In genomic region chr16:30748634-30749445, GRCh38 we compare ENCODE assay signal across 1 cellular context.
TF ChIP-seq lines count a peak whose summit lies in the region.

No MANE protein-coding gene starts in this region.

TF ChIP-seq in K562, 482 proteins besides CTCF, POLR2A, EP300 and RAD21:
- TF ChIP-seq AFF4 (CRISPR knock-in tag; IDR thresholded peaks at IDR 0.05) (no peak), HNRNPK (IDR thresholded peaks at IDR 0.05; ENCODE audit: low read depth, low read length, poor library complexity, severe bottlenecking) (no peak), CREM (IDR thresholded peaks at IDR 0.05; ENCODE audit: low read depth) (peak; percentile 65), ZFP36 (IDR thresholded peaks at IDR 0.05; ENCODE audit: low read depth, low read length, partially characterized antibody) (peak; percentile 76), SIN3A (IDR thresholded peaks at IDR 0.05; ENCODE audit: borderline replicate concordance in 2 of 2, control insufficient read depth in 1 of 2, low read depth in 2 of 2, low read length in 2 of 2) (0 out of 4 replicates have a peak, but pooled peaks of 1 of the 2 experiments have one; percentile 1), SREBF1 (IDR thresholded peaks at IDR 0.05; ENCODE audit: borderline replicate concordance, low read depth, low read length) (no peak), VEZF1 (CRISPR knock-in tag; IDR thresholded peaks at IDR 0.05) (peak; percentile 33; the same call in 1 of the 2 replicates), EGR1 (conservative IDR thresholded peaks at IDR 0.05) (0 out of 2 replicates have a peak, but pooled peaks have one; percentile 24), NFIC (IDR thresholded peaks at IDR 0.05) (0 out of 2 replicates have a peak, but pooled peaks have one; percentile 10)
